ENCODE assay signal across 12 cellular contexts in the genomic region with DNA sequence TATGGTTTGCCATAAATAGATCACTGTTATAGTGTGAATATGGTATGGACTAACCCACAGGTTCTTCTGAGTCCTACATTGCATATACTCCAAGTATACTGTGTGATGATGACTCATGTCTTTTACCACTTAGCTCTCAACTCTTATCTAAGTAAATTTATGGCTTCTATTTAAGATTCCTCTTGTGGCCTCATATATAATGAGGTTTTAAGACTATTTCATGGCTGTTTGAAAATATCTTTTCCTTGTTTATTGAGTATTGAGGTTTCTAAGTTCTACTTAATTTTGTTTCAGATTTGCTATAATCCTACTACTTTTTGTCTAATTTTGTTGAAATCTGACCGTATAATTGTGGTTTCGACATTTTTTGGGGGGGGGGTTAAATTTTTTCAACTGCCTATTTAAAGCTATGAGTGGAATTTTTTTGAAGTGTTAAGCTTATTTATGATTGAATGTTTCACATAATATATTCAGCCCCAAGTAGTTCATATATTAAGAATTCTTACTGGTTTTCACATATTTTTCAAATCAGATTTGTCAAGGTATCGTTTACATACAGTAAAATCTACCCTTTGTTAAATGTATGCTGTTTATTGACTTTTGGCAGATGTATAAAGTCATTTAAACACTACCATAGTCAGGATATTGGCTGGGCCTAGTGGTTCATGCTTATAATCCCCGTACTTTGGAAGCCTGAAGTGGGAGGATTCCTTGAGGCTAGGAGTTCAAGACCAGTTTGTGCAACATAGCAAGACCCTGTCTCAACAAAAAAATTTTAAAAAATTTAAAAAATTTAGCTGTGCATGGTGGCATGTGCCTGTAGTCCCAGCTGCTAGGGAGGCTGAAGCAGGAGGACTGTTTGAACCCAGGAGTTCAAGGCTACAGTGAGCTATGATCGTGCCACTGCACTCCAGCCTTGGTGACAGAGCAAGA. TPM values are rescaled to one million over a fixed set of nuclear protein-coding genes. Genes with fewer than 3 reads are reported as not detected.
A peak's percentile ranks its signal among the peaks of the same experiment; 100 is the strongest.
DNase-seq lines count a peak whose midpoint lies in the region; ATAC-seq, FAIRE-seq and TF ChIP-seq lines count a peak whose summit lies in the region.
"Had no signal": no experiment of that assay in that cellular context is flagged by ENCODE, and none has a peak within 500 bp of the region (broad histone marks: within the 10 kb centered on the region; RNA-seq: fewer than 3 reads in every experiment).

No MANE protein-coding gene starts in this region.

- FAIRE-seq in H54 (lab: Jason Lieb, UNC), result peak; percentile 91

- H3K36me3 ChIP-seq in RWPE2 (ENCODE audit: low read depth), result peaks cover 47% of the 10 kb centered on the region

- no peaks in the 10 kb centered on the region for H3K27me3 ChIP-seq in RWPE2 (ENCODE audit: insufficient read depth, poor library complexity, severe bottlenecking)
- H3K27me3 ChIP-seq: ascending aorta had no signal

- H3K9me3 ChIP-seq in RWPE2 (ENCODE audit: severe bottlenecking), result no peaks in the 10 kb centered on the region
- H3K9me3 ChIP-seq: ascending aorta had no signal

- ATAC-seq in RWPE2 (ENCODE audit: low read depth) (peak; percentile 88), GM18873 (IDR thresholded peaks at IDR 0.05; ENCODE audit: low FRiP score, unreplicated experiment) (no peak)

- peaks cover 16% of the 10 kb centered on the region for H3K4me1 ChIP-seq in RWPE2 (ENCODE audit: insufficient read depth, poor library complexity, severe bottlenecking)

- TF ChIP-seq POLR2A in H54 (IDR thresholded peaks at IDR 0.05; ENCODE audit: low read depth, low read length), result no peak

- DNase-seq in A172 (ENCODE audit: low spot score) (peak; percentile 72), H54 (ENCODE audit: insufficient read length, low spot score) (no peak), RWPE2 (ENCODE audit: low spot score) (no peak), fibroblast of the aortic adventitia (ENCODE audit: low read depth) (peak; percentile 49), cortex of kidney (lab: John Stamatoyannopoulos, UW) (no peak), NCI-H1092 treated with DMSO at 0.1 percent for 48 hours (lab: John Stamatoyannopoulos, UW) (no peak), HuH-7 (ENCODE audit: low spot score) (no peak)
- DNase-seq: activated CD4-positive, CD25-positive, alpha-beta regulatory T cell treated with anti-CD3 and anti-CD28 coated beads, Interleukin-2, amount 50 U/mL, for 72 hours; CD4-positive, CD25-positive, alpha-beta regulatory T cell; NCI-H526 had no signal

- H3K27ac ChIP-seq in RWPE2 (ENCODE audit: poor library complexity, severe bottlenecking), result no peak overlapping the region
- H3K27ac ChIP-seq: ascending aorta had no signal

- no peak overlapping the region for H3K4me3 ChIP-seq in RWPE2 (ENCODE audit: severe bottlenecking)
- no peak overlapping the region for H3K4me3 ChIP-seq in fibroblast of the aortic adventitia (ENCODE audit: low read depth, low read length)
- H3K4me3 ChIP-seq: ascending aorta had no signal

- no peak for TF ChIP-seq CTCF in RWPE2 (IDR thresholded peaks at IDR 0.05; ENCODE audit: poor library complexity, severe bottlenecking)
- TF ChIP-seq CTCF in fibroblast of the aortic adventitia (IDR thresholded peaks at IDR 0.05; ENCODE audit: insufficient read depth, low read length), result no peak

RNA-seq across cellular contexts. Expression of gene SLC25A36, which starts 11.7 kb away (rescaled TPM):
- 29.3 and 44.4 TPM in 2 replicates for total RNA-seq in A172 (2014; rRNA removed; shearing (Covaris generic))
- 73.0 and 75.4 TPM in 2 replicates for total RNA-seq in fibroblast of the aortic adventitia (ENCODE audit: low replicate concordance)

Comparison
In these comparisons a context has a peak if more than half of its experiments do, and no peak if none do; other contexts are left out.
1. DNase-seq: peak in A172 (single experiment) and fibroblast of the aortic adventitia (single experiment); none in H54 (single experiment), RWPE2 (single experiment), cortex of kidney (single experiment), NCI-H1092 treated with DMSO at 0.1 percent for 48 hours (single experiment) and HuH-7 (single experiment).